Comparison of ENCODE assay signal across 20 cellular contexts in genomic region chr22:39739338-39740027, GRCh38.
A peak's percentile ranks its signal among the peaks of the same experiment; 100 is the strongest.
DNase-seq lines count a peak whose midpoint lies in the region; ATAC-seq and TF ChIP-seq lines count a peak whose summit lies in the region.
"Had no signal": no experiment of that assay in that cellular context is flagged by ENCODE, and none has a peak within 500 bp of the region (broad histone marks: within the 10 kb centered on the region; RNA-seq: fewer than 3 reads in every experiment).

No MANE protein-coding gene starts in this region.

- H3K9me3 ChIP-seq in HEK293 (ENCODE audit: control insufficient read depth, insufficient read depth, low read depth, low read length) = no peaks in the 10 kb centered on the region

- POLR2A ChIA-PET in HEK293 (lab: Yijun Ruan, JAX) = no interaction called here

- no peak for TF ChIP-seq CTCF in HEK293 (tag by site-specific recombination; IDR thresholded peaks at IDR 0.05)

- DNase-seq in SHP77 treated with DMSO at 0.1 percent for 48 hours (lab: John Stamatoyannopoulos, UW) = peak; percentile 20
- DNase-seq in SHP77 (lab: John Stamatoyannopoulos, UW) = no peak
- peak; percentile 1 for DNase-seq in amniotic epithelial cell (ENCODE audit: low read depth)
- peak; percentile 41 for DNase-seq in epithelial cell of prostate (ENCODE audit: low read depth, low spot score)
- DNase-seq: GF-D8, H9, NCI-H1436, NCI-H187 treated with DMSO at 0.1 percent for 48 hours, NCI-H2107, NCI-H524, NCI-H82, Right ventricle myocardium superior, SW 1271, T-helper 2 cell had no signal

- ATAC-seq in GM18498 (IDR thresholded peaks at IDR 0.05; ENCODE audit: unreplicated experiment) (no peak), GM21717 (IDR thresholded peaks at IDR 0.05; ENCODE audit: unreplicated experiment) (no peak), HG03095 (IDR thresholded peaks at IDR 0.05; ENCODE audit: unreplicated experiment) (no peak)

- no peaks in the 10 kb centered on the region for H3K36me3 ChIP-seq in HEK293 (ENCODE audit: control insufficient read depth in 2 of 2, insufficient read depth in 1 of 2, low read length in 2 of 2)

- CTCF ChIA-PET in HEK293 (lab: Yijun Ruan, JAX) = interaction anchor here (1.0 kb wide), 1 partner anchor 27 kb away, joined by 3 read pairs; no protein-coding TSS in a partner anchor

- no peaks in the 10 kb centered on the region for H3K4me1 ChIP-seq in HEK293 (ENCODE audit: control insufficient read depth, insufficient read depth, low read length)

- H3K27ac ChIP-seq in HEK293 (ENCODE audit: extremely low read depth, low read depth, low read length) (no peak overlapping the region), epithelial cell of prostate (no peak overlapping the region)
- H3K27ac ChIP-seq: C4-2B, SK-N-MC had no signal

- H3K4me3 ChIP-seq in HEK293 (ENCODE audit: low read depth, low read length) = no peak overlapping the region
- H3K4me3 ChIP-seq: SK-N-MC had no signal

TF ChIP-seq in HEK293, 187 proteins besides CTCF, POLR2A, EP300 and RAD21:
- TF ChIP-seq SP2 (tag by site-specific recombination; IDR thresholded peaks at IDR 0.05) = no peak
- TF ChIP-seq SETDB1 (IDR thresholded peaks at IDR 0.05; ENCODE audit: insufficient read length, low read length) = peak; percentile 74
- TF ChIP-seq ZNF184 (tag by site-specific recombination; IDR thresholded peaks at IDR 0.05) = no peak
- no peak for TF ChIP-seq ZNF341 (tag by site-specific recombination; IDR thresholded peaks at IDR 0.05; ENCODE audit: low read depth)
- peak; percentile 63; the same call in 1 of the 2 replicates for TF ChIP-seq ZNF26 (tag by site-specific recombination; IDR thresholded peaks at IDR 0.05)
- 0 out of 2 replicates have a peak, but pooled peaks have one; percentile 12 for TF ChIP-seq PRDM10 (tag by site-specific recombination; IDR thresholded peaks at IDR 0.05)
- no peak for TF ChIP-seq PRDM1 (tag by site-specific recombination; IDR thresholded peaks at IDR 0.05)

Comparison
In these comparisons a context has a peak if more than half of its experiments do, and no peak if none do; other contexts are left out.
1. DNase-seq: peak in SHP77 treated with DMSO at 0.1 percent for 48 hours (single experiment), amniotic epithelial cell (single experiment) and epithelial cell of prostate (single experiment); none in SHP77 (0 of 2).